In the genomic region with DNA sequence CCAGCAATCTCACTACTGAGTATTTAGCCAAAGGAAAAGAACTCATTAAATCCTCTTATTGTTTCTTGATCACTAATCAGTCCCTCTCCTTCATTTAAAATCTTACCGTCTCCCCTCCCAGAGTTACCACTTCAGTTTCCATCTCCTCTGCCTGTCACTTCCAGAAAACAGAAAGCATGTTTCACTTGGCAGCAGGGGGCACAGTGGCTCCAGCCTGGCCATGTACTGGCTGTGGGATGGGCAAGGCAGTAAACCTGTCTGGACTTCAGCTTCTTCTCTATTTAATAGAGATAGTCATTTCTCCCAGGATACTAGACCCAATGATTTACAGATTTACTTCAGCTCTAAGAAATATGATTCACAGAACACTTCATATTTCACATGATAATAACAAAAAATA, we compare ENCODE assay signal across 8 cellular contexts.
DNase-seq lines count a peak whose midpoint lies in the region; ATAC-seq and TF ChIP-seq lines count a peak whose summit lies in the region.

No MANE protein-coding gene starts in this region.

- TF ChIP-seq CTCF in VCaP (conservative IDR thresholded peaks at IDR 0.05) = peak; percentile 81
- peak; percentile 51 for TF ChIP-seq CTCF in fibroblast of villous mesenchyme (IDR thresholded peaks at IDR 0.05; ENCODE audit: insufficient read depth, low read depth, low read length)

- DNase-seq in ELF-1 (ENCODE audit: low read depth, low spot score) (peak; percentile 31), fibroblast of villous mesenchyme (ENCODE audit: low read depth) (peak; percentile 51), renal cortical epithelial cell (ENCODE audit: low read depth) (peak; percentile 25), activated gamma-delta T cell treated with Interleukin-2 at 50 U/mL for 16 hours (no peak), NCI-H2029 treated with DMSO at 0.1 percent for 48 hours (lab: John Stamatoyannopoulos, UW) (no peak)

- no peak overlapping the region for H3K27ac ChIP-seq in VCaP

- H3K4me3 ChIP-seq in fibroblast of villous mesenchyme (ENCODE audit: low read depth, low read length) = no peak overlapping the region

- ATAC-seq in HG02798 (IDR thresholded peaks at IDR 0.05; ENCODE audit: poor library complexity, unreplicated experiment) = peak; percentile 45
- ATAC-seq in GM19035 (IDR thresholded peaks at IDR 0.05; ENCODE audit: unreplicated experiment) = no peak

Comparison
In these comparisons a context has a peak if more than half of its experiments do, and no peak if none do; other contexts are left out.
1. DNase-seq: peak in ELF-1 (single experiment), fibroblast of villous mesenchyme (single experiment) and renal cortical epithelial cell (single experiment); none in activated gamma-delta T cell treated with Interleukin-2 at 50 U/mL for 16 hours (single experiment) and NCI-H2029 treated with DMSO at 0.1 percent for 48 hours (single experiment).